Comparison of ENCODE assay signal across 1 cellular context in the genomic region with DNA sequence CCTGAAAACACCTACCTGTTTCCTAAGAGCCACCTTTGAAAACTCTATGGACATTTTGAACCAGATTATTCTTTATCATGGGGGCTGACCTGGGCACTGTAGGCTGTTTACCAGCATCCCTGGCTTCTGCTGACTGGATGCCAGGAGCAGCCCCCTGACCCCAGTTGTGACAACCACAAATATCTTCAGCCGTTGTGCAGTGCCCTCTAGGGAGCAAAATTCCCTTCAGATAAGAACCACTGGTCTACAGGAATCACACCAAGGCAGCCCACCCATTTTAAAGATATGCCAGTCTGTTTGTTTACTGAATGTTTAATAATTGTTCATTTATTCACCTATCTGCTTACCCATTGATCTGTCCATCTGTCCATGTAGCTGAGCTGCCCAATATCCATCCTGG.
TF ChIP-seq lines count a peak whose summit lies in the region.

No MANE protein-coding gene starts in this region.

TF ChIP-seq in K562, 482 proteins besides CTCF, POLR2A, EP300 and RAD21 (continued from another document):
- TF ChIP-seq, protein P1, sequence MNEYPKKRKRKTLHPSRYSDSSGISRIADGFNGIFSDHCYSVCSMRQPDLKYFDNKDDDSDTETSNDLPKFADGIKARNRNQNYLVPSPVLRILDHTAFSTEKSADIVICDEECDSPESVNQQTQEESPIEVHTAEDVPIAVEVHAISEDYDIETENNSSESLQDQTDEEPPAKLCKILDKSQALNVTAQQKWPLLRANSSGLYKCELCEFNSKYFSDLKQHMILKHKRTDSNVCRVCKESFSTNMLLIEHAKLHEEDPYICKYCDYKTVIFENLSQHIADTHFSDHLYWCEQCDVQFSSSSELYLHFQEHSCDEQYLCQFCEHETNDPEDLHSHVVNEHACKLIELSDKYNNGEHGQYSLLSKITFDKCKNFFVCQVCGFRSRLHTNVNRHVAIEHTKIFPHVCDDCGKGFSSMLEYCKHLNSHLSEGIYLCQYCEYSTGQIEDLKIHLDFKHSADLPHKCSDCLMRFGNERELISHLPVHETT (CRISPR knock-in tag; conservative IDR thresholded peaks at IDR 0.05 in 1 of 2, IDR thresholded peaks at IDR 0.05 in 1 of 2): no peak
- TF ChIP-seq SRSF7 (optimal IDR thresholded peaks at IDR 0.05; ENCODE audit: low read depth, low read length) (no peak), NFXL1 (CRISPR knock-in tag; IDR thresholded peaks at IDR 0.05) (no peak), PRPF4 (IDR thresholded peaks at IDR 0.05; ENCODE audit: insufficient read depth, low read depth, low read length, poor library complexity, severe bottlenecking) (no peak), CREB1 (IDR thresholded peaks at IDR 0.05) (no peak), CREB1 (CRISPR knock-in tag; IDR thresholded peaks at IDR 0.05) (no peak), PURB (CRISPR knock-in tag; IDR thresholded peaks at IDR 0.05; ENCODE audit: low read depth) (no peak), RFX7 (CRISPR knock-in tag; IDR thresholded peaks at IDR 0.05) (no peak), CBX1 (IDR thresholded peaks at IDR 0.05; ENCODE audit: low read depth) (no peak)
- TF ChIP-seq, protein P2, sequence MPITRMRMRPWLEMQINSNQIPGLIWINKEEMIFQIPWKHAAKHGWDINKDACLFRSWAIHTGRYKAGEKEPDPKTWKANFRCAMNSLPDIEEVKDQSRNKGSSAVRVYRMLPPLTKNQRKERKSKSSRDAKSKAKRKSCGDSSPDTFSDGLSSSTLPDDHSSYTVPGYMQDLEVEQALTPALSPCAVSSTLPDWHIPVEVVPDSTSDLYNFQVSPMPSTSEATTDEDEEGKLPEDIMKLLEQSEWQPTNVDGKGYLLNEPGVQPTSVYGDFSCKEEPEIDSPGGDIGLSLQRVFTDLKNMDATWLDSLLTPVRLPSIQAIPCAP (CRISPR knock-in tag; IDR thresholded peaks at IDR 0.05; ENCODE audit: borderline replicate concordance): no peak
TF ChIP-seq in K562: peak in this region for 0.
